26 cellular contexts compared by ENCODE assay signal in the genomic region with DNA sequence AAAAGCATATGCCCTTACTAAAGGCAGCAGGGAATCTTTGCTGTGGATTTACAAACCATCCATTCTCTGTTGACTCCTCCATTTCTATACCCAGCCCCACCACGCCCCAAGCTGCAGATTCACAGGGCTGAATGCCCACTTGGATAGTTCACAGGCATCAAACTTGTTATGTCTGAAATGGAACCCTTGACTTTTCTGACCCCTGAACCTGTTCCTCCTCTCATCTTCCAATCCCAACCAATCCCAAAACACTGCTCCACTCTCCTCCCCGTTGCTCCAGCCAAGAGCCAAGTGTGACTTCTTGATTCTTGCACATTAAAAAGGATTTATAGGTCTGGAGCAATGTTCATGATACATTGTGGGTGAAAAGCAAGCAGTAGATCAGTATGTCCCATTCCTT.
"Had no signal": no experiment of that assay in that cellular context is flagged by ENCODE, and none has a peak within 500 bp of the region (broad histone marks: within the 10 kb centered on the region; RNA-seq: fewer than 3 reads in every experiment).

No MANE protein-coding gene starts in this region.

- H3K27me3 ChIP-seq: gastrocnemius medialis, left lung, right lobe of liver, suprapubic skin, transverse colon, upper lobe of right lung, vagina had no signal

- H3K27ac Mint-ChIP-seq: naive thymus-derived CD8-positive, alpha-beta T cell; nephron progenitor cell; progenitor cell of endocrine pancreas; stimulated activated naive CD8-positive, alpha-beta T cell treated with anti-CD3 and anti-CD28 coated beads, Interleukin-15, amount 100 ng/mL, for 72 hours had no signal

- H3K79me2 ChIP-seq: parathyroid adenoma had no signal

- H3K4me1 Mint-ChIP-seq: naive thymus-derived CD8-positive, alpha-beta T cell; stimulated activated naive CD8-positive, alpha-beta T cell treated with anti-CD3 and anti-CD28 coated beads, Interleukin-15, amount 100 ng/mL, for 72 hours had no signal

- H3K27ac ChIP-seq: epithelial cell of prostate, gastrocnemius medialis, left lung, parathyroid adenoma, right lobe of liver, suprapubic skin, transverse colon, upper lobe of right lung, vagina had no signal

- H3K9me3 Mint-ChIP-seq: naive thymus-derived CD8-positive, alpha-beta T cell; nephron progenitor cell; stimulated activated naive CD8-positive, alpha-beta T cell treated with anti-CD3 and anti-CD28 coated beads, Interleukin-15, amount 100 ng/mL, for 72 hours had no signal

- FAIRE-seq: keratinocyte, small intestine had no signal

- H3K27me3 Mint-ChIP-seq: stimulated activated naive CD8-positive, alpha-beta T cell treated with anti-CD3 and anti-CD28 coated beads, Interleukin-15, amount 100 ng/mL, for 72 hours had no signal

- H3K36me3 ChIP-seq: gastrocnemius medialis, left lung, right lobe of liver, suprapubic skin, transverse colon, upper lobe of right lung, vagina had no signal

- H3K36me3 Mint-ChIP-seq: naive thymus-derived CD8-positive, alpha-beta T cell had no signal

- H3K9me3 ChIP-seq: gastrocnemius medialis, left lung, right lobe of liver, suprapubic skin, transverse colon, upper lobe of right lung, vagina had no signal

- H3K4me1 ChIP-seq: gastrocnemius medialis, left lung, parathyroid adenoma, right lobe of liver, suprapubic skin, transverse colon, upper lobe of right lung, vagina had no signal

- H3K9ac ChIP-seq: parathyroid adenoma had no signal

- H2AFZ ChIP-seq: parathyroid adenoma had no signal

- H3K4me3 ChIP-seq: gastrocnemius medialis, left lung, right lobe of liver, suprapubic skin, transverse colon, upper lobe of right lung, vagina had no signal

- DNase-seq: cortex of kidney; effector CD4-positive, alpha-beta T cell; foreskin fibroblast; gastrocnemius medialis; left lung; mesenchymal stem cell; naive thymus-derived CD8-positive, alpha-beta T cell; nephron progenitor cell; nucleus accumbens; right lobe of liver; small intestine; stimulated activated CD4-positive, alpha-beta T cell treated with anti-CD3 and anti-CD28 coated beads, Interleukin-12 subunit alpha, Interleukin-12 subunit beta, amount 100 ng/mL, for 4 hours; stimulated activated CD4-positive, alpha-beta T cell treated with anti-CD3 and anti-CD28 coated beads, Interleukin-1b, Interleukin-23, amount 100 ng/mL, for 48 hours; stimulated activated CD4-positive, alpha-beta T cell treated with anti-CD3 and anti-CD28 coated beads, Interleukin-4, amount 100 ng/mL, for 1 hour; stimulated activated CD8-positive, alpha-beta memory T cell treated with anti-CD3 and anti-CD28 coated beads, Interleukin-4, amount 100 ng/mL, for 48 hours; stimulated activated naive CD4-positive, alpha-beta T cell; stimulated activated naive CD8-positive, alpha-beta T cell treated with anti-CD3 and anti-CD28 coated beads, Interleukin-15, amount 100 ng/mL, for 72 hours; transverse colon; upper lobe of right lung had no signal

- H3K4me3 Mint-ChIP-seq: naive thymus-derived CD8-positive, alpha-beta T cell; nephron progenitor cell; stimulated activated naive CD8-positive, alpha-beta T cell treated with anti-CD3 and anti-CD28 coated beads, Interleukin-15, amount 100 ng/mL, for 72 hours had no signal

- ATAC-seq: esophagus mucosa; gastrocnemius medialis; left lung; naive thymus-derived CD8-positive, alpha-beta T cell; right lobe of liver; stimulated activated naive CD8-positive, alpha-beta T cell treated with anti-CD3 and anti-CD28 coated beads, Interleukin-15, amount 100 ng/mL, for 72 hours; upper lobe of right lung had no signal
